ENCODE assay signal across 16 cellular contexts in genomic region chr12:70854871-70855578, GRCh38.
"Had no signal": no experiment of that assay in that cellular context is flagged by ENCODE, and none has a peak within 500 bp of the region (broad histone marks: within the 10 kb centered on the region; RNA-seq: fewer than 3 reads in every experiment).

No MANE protein-coding gene starts in this region.

- DNase-seq: effector memory CD4-positive, alpha-beta T cell; gastrocnemius medialis; heart right ventricle; kidney; left cardiac atrium; left ventricle myocardium inferior; lower lobe of right lung; nucleus accumbens; ovary; sigmoid colon; stimulated activated CD4-positive, alpha-beta T cell treated with anti-CD3 and anti-CD28 coated beads, Interleukin-4, amount 100 ng/mL, for 24 hours; testis; transverse colon had no signal

- H3K4me1 ChIP-seq: gastrocnemius medialis, heart right ventricle, left ventricle myocardium inferior, neural progenitor cell, right atrium auricular region, sigmoid colon, testis, transverse colon had no signal

- H3K27me3 ChIP-seq: gastrocnemius medialis, heart right ventricle, neural progenitor cell, ovary, right atrium auricular region, sigmoid colon, testis, transverse colon had no signal

- H3K4me3 ChIP-seq: gastrocnemius medialis, heart right ventricle, left ventricle myocardium inferior, lower lobe of right lung, neural progenitor cell, ovary, right atrium auricular region, sigmoid colon, skin epidermis, testis, transverse colon had no signal

- H3K9ac ChIP-seq: neural progenitor cell had no signal

- H3K36me3 ChIP-seq: gastrocnemius medialis, heart right ventricle, left ventricle myocardium inferior, lower lobe of right lung, neural progenitor cell, ovary, right atrium auricular region, sigmoid colon, transverse colon had no signal

- H3K9me3 ChIP-seq: gastrocnemius medialis, left ventricle myocardium inferior, lower lobe of right lung, ovary, right atrium auricular region, sigmoid colon, testis, transverse colon had no signal
